In genomic region chr22:42685941-42686666, GRCh38 we compare ENCODE assay signal across 1 cellular context.
TF ChIP-seq lines count a peak whose summit lies in the region.

No MANE protein-coding gene starts in this region.

TF ChIP-seq in GM23338, 12 proteins besides CTCF, POLR2A, EP300 and RAD21 (continued from another document):
- TF ChIP-seq ZNF462 (CRISPR knock-in tag; IDR thresholded peaks at IDR 0.05) (no peak), EZH2 (IDR thresholded peaks at IDR 0.05; ENCODE audit: low read depth, unreplicated experiment) (no peak), CREB1 (CRISPR knock-in tag; IDR thresholded peaks at IDR 0.05; ENCODE audit: low read depth) (no peak)
